ENCODE assay signal across 26 cellular contexts in genomic region chr22:44840611-44841322, GRCh38.
"Had no signal": no experiment of that assay in that cellular context is flagged by ENCODE, and none has a peak within 500 bp of the region (broad histone marks: within the 10 kb centered on the region; RNA-seq: fewer than 3 reads in every experiment).

No MANE protein-coding gene starts in this region.

- DNase-seq: activated CD4-positive, alpha-beta T cell treated with anti-CD3 and anti-CD28 coated beads for 1 hour; activated CD4-positive, alpha-beta T cell treated with anti-CD3 and anti-CD28 coated beads, Interleukin-2, amount 50 U/mL, for 1 hour; activated CD8-positive, alpha-beta T cell treated with anti-CD3 and anti-CD28 coated beads for 36 hours; activated naive CD8-positive, alpha-beta T cell treated with anti-CD3 and anti-CD28 coated beads, Interleukin-2, amount 50 U/mL, for 24 hours; activated T-cell treated with anti-CD3 and anti-CD28 coated beads, Interleukin-2, amount 50 U/mL, for 48 hours; amygdala; caudate nucleus; cortex of kidney; effector memory CD8-positive, alpha-beta T cell; head of caudate nucleus; hypothalamus; immature natural killer cell; midbrain; naive thymus-derived CD4-positive, alpha-beta T cell; retina; stimulated activated CD4-positive, alpha-beta T cell treated with anti-CD3 and anti-CD28 coated beads, Interleukin-1b, Interleukin-23, amount 100 ng/mL, for 48 hours; stimulated activated CD4-positive, alpha-beta T cell treated with anti-CD3 and anti-CD28 coated beads, Interleukin-4, amount 100 ng/mL, for 4 hours; stimulated activated CD8-positive, alpha-beta memory T cell treated with anti-CD3 and anti-CD28 coated beads, Interleukin-4, amount 100 ng/mL, for 48 hours; stimulated activated naive CD8-positive, alpha-beta T cell treated with anti-CD3 and anti-CD28 coated beads, Interleukin-15, amount 100 ng/mL, for 72 hours; substantia nigra; T-helper 17 cell; T1000; upper lobe of right lung had no signal

- FAIRE-seq: endothelial cell of umbilical vein had no signal

- H3K4me3 ChIP-seq: prostate gland, skin epidermis, upper lobe of right lung had no signal

- H3K36me3 ChIP-seq: prostate gland, upper lobe of right lung had no signal

- H3K27ac ChIP-seq: prostate gland, skin epidermis, upper lobe of right lung had no signal

- H3K4me1 ChIP-seq: prostate gland, upper lobe of right lung had no signal

- H3K27me3 ChIP-seq: upper lobe of right lung had no signal

- H3K9me3 ChIP-seq: prostate gland, upper lobe of right lung had no signal
